In genomic region chr15:23569513-23569912, GRCh38 we compare ENCODE assay signal across 16 cellular contexts. TPM values are rescaled to one million over a fixed set of nuclear protein-coding genes. Genes with fewer than 3 reads are reported as not detected.
"Had no signal": no experiment of that assay in that cellular context is flagged by ENCODE, and none has a peak within 500 bp of the region (broad histone marks: within the 10 kb centered on the region; RNA-seq: fewer than 3 reads in every experiment).

No MANE protein-coding gene starts in this region.

- DNase-seq: activated CD4-positive, alpha-beta T cell treated with anti-CD3 and anti-CD28 coated beads, Interleukin-2, amount 50 U/mL, for 1 hour; activated CD4-positive, CD25-positive, alpha-beta regulatory T cell; activated naive CD4-positive, alpha-beta T cell treated with anti-CD3 and anti-CD28 coated beads, Interleukin-2, amount 10 ng/mL, durations not matched to agents 7 days and 5 days; cerebellar nuclear complex; esophagus squamous epithelium; foreskin fibroblast; head of caudate nucleus; mammary epithelial cell; ovary; retina; stimulated activated CD4-positive, alpha-beta T cell treated with anti-CD3 and anti-CD28 coated beads, Interleukin-15, amount 100 ng/mL, for 24 hours; stimulated activated CD4-positive, alpha-beta T cell treated with anti-CD3 and anti-CD28 coated beads, Interleukin-4, amount 100 ng/mL, for 24 hours; T-helper 2 cell had no signal

- H3K4me3 ChIP-seq: esophagus squamous epithelium, ovary had no signal

- ATAC-seq: left lobe of liver; natural killer cell treated with Interleukin-12 subunit alpha and Interleukin-12 subunit beta and Interleukin-15 and Interleukin-18, amount 100 ng/mL, for 72 hours had no signal

- H3K27ac ChIP-seq: esophagus squamous epithelium, ovary had no signal

- H3K36me3 ChIP-seq: esophagus squamous epithelium, ovary had no signal

- H3K27me3 ChIP-seq: esophagus squamous epithelium, ovary had no signal

- H3K9me3 ChIP-seq: ovary had no signal

RNA-seq across cellular contexts. Expression of gene MKRN3, which starts 4.0 kb away (rescaled TPM):
- total RNA-seq: dermis microvascular lymphatic vessel endothelial cell had no signal
- polyA plus RNA-seq: mammary epithelial cell had no signal
